In the genomic region with DNA sequence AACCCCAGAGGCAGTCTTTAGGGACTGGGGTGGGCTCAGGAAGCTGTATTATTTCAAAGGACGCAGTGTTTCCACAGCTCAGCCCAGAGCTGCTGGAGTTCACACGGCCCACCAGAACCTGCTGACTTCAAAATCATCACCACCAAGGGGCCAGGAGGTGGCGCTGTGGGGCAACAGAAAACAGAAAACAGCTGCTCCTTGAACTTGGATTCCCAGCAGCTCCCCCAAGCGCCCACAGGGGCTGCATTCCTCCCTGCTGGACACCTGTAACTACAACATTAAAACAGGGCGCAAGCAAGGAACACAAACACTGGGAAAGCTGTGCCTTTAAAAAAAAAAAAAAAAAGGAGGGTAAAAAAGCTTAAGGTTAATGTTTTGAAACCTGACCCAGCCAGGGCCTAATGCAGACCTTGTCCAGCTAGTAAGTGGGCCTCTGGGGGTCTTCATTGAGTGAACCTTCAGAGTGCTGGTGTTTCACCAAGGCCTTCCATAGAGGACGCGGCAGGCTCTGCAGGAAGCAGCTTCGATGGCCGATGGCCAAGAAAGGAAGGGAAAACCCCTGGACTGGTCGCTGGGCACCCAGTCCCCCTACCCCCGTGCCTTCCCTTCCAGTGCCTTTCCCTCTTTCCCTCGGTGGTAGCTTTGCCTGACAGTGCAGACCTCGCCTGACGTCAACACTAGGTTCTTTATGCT, we compare ENCODE assay signal across 8 cellular contexts. TPM values are rescaled to one million over a fixed set of nuclear protein-coding genes. Genes with fewer than 3 reads are reported as not detected.
A peak's percentile ranks its signal among the peaks of the same experiment; 100 is the strongest.
DNase-seq lines count a peak whose midpoint lies in the region; ATAC-seq and TF ChIP-seq lines count a peak whose summit lies in the region.

No MANE protein-coding gene starts in this region.

- H3K36me3 ChIP-seq in BLaER1 treated with 17β-estradiol and CSF1 and Interleukin-3, amounts not matched to agents 10 nM and 100 nM: no peaks in the 10 kb centered on the region
- H3K36me3 ChIP-seq in GM23248 (ENCODE audit: low read depth): no peaks in the 10 kb centered on the region
- H3K36me3 ChIP-seq in gastrocnemius medialis: no peaks in the 10 kb centered on the region

- H3K27me3 ChIP-seq in BLaER1 treated with 17β-estradiol and CSF1 and Interleukin-3, amounts not matched to agents 10 nM and 100 nM: peaks cover 0 to 12% (median 9%) of the 10 kb centered on the region in 11 experiments; a peak in 15 of 22 replicates
- no peaks in the 10 kb centered on the region for H3K27me3 ChIP-seq in GM23248 (replicated peaks; ENCODE audit: insufficient read depth)
- H3K27me3 ChIP-seq in gastrocnemius medialis: no peaks in the 10 kb centered on the region

- no peak overlapping the region for H3K4me3 ChIP-seq in BLaER1 treated with 17β-estradiol and CSF1 and Interleukin-3, amounts not matched to agents 10 nM and 100 nM
- H3K4me3 ChIP-seq in GM23248 (no peak overlapping the region), astrocyte of the cerebellum (ENCODE audit: low read depth, low read length) (no peak overlapping the region), gastrocnemius medialis (no peak overlapping the region)

- 28 to 33% methylated on average over 14 of the region's 14 CpGs for WGBS in GM23248 (ENCODE audit: low coverage in 1 of 2, low lambda C conversion rate in 2 of 2, missing lambda C conversion rate in 2 of 2), 2 experiments

- peak overlapping the region in 6 of 11 experiments; percentile 81 to 93 (median 91); a peak in 11 of 22 replicates for H3K4me2 ChIP-seq in BLaER1 treated with 17β-estradiol and CSF1 and Interleukin-3, amounts not matched to agents 10 nM and 100 nM
- H3K4me2 ChIP-seq in GM23248 (ENCODE audit: unreplicated experiment): no peak overlapping the region

- H3K79me2 ChIP-seq in GM23248 (ENCODE audit: insufficient read depth): no peaks in the 10 kb centered on the region; the same call in 1 of the 2 replicates

- peaks cover 7% of the 10 kb centered on the region; the same call in 1 of the 2 replicates for H3F3A ChIP-seq in GM23248 (ENCODE audit: insufficient read depth)

- TF ChIP-seq POLR2A in gastrocnemius medialis (IDR thresholded peaks at IDR 0.05): no peak

- DNase-seq in GM23248 (peak; percentile 87), NCI-H2081 (lab: John Stamatoyannopoulos, UW) (peak; percentile 75 to 88), T1000 (lab: John Stamatoyannopoulos, UW) (peak; percentile 80), astrocyte of the cerebellum (ENCODE audit: low read depth) (peak; percentile 84), hippocampal formation (lab: John Stamatoyannopoulos, UW) (peak; percentile 58 to 74), gastrocnemius medialis (peak; percentile 65 to 83)

- peaks cover 15 to 37% (median 36%) of the 10 kb centered on the region in 10 experiments for H3K4me1 ChIP-seq in BLaER1 treated with 17β-estradiol and CSF1 and Interleukin-3, amounts not matched to agents 10 nM and 100 nM
- H3K4me1 ChIP-seq in GM23248 (ENCODE audit: insufficient read depth) (no peaks in the 10 kb centered on the region), gastrocnemius medialis (peaks cover 34 to 36% of the 10 kb centered on the region in 2 donors)

- intact Hi-C loops in gastrocnemius medialis (cut with DNase I; ENCODE audit: low total_unique reads): loop anchor here (1.0 to 10.0 kb wide), 4 partner anchors 46 to 232 kb away; no protein-coding TSS in a partner anchor

- ATAC-seq in gastrocnemius medialis (peak; percentile 48 to 71), GM18870 (IDR thresholded peaks at IDR 0.05; ENCODE audit: unreplicated experiment) (no peak)

- no peaks in the 10 kb centered on the region for H3K9me2 ChIP-seq in GM23248 (ENCODE audit: insufficient read depth)

- no peak overlapping the region; a peak in 1 of 22 replicates for H3K27ac ChIP-seq in BLaER1 treated with 17β-estradiol and CSF1 and Interleukin-3, amounts not matched to agents 10 nM and 100 nM
- H3K27ac ChIP-seq in GM23248 (no peak overlapping the region), gastrocnemius medialis (peak overlapping the region; percentile 68 to 89 (median 77))

- in situ Hi-C loops in GM23248 (cut with MboI): no loop called here
- in situ Hi-C loops in astrocyte of the cerebellum (cut with HindIII; ENCODE audit: low sequenced_read_pairs): no loop called here
- in situ Hi-C loops in gastrocnemius medialis (cut with MboI; ENCODE audit: low sequenced_read_pairs in 4 of 4): loop anchor here (5.0 to 10.0 kb wide), 2 partner anchors 59 to 232 kb away; no protein-coding TSS in a partner anchor

- H2AFZ ChIP-seq in GM23248: no peak overlapping the region

- TF ChIP-seq CTCF in astrocyte of the cerebellum (IDR thresholded peaks at IDR 0.05; ENCODE audit: low read depth, low read length, missing control alignments): peak; percentile 94
- TF ChIP-seq CTCF in gastrocnemius medialis (IDR thresholded peaks at IDR 0.05 in 4 of 5, conservative IDR thresholded peaks at IDR 0.05 in 1 of 5): peak; percentile 86 to 94 (median 93)

- H4K20me1 ChIP-seq in BLaER1 treated with 17β-estradiol and CSF1 and Interleukin-3, amounts not matched to agents 10 nM and 100 nM: no peaks in the 10 kb centered on the region
- H4K20me1 ChIP-seq in GM23248 (ENCODE audit: insufficient read depth): no peaks in the 10 kb centered on the region

- H3K9me3 ChIP-seq in BLaER1 treated with 17β-estradiol and CSF1 and Interleukin-3, amounts not matched to agents 10 nM and 100 nM (replicated peaks in 1 of 11): no peaks in the 10 kb centered on the region
- no peaks in the 10 kb centered on the region for H3K9me3 ChIP-seq in GM23248 (ENCODE audit: low read depth)
- no peaks in the 10 kb centered on the region for H3K9me3 ChIP-seq in gastrocnemius medialis

- peak overlapping the region in 1 of 11 experiments; percentile 30; a peak in 1 of 22 replicates for H3K9ac ChIP-seq in BLaER1 treated with 17β-estradiol and CSF1 and Interleukin-3, amounts not matched to agents 10 nM and 100 nM
- no peak overlapping the region for H3K9ac ChIP-seq in GM23248

RNA-seq across cellular contexts. Expression of a gene that starts 25.9 kb away (rescaled TPM):
- total RNA-seq in GM23248 (2014; rRNA removed; shearing (Covaris generic)): 4.7 and 8.1 TPM in 2 replicates
- 10.8 and 14.9 TPM in 2 replicates for polyA plus RNA-seq in GM23248 (2016; fragmentation: Nextera tagmentation; extraction: Ambion mirVana)
- 1 to 10 TPM; 6.5 to 8.7 (median 7.2) TPM for total RNA-seq in gastrocnemius medialis

RNA-seq across cellular contexts. Expression of a gene that starts 53.5 kb away (rescaled TPM):
- total RNA-seq in GM23248 (2014; rRNA removed; shearing (Covaris generic)): not detected in 2 replicates
- polyA plus RNA-seq in GM23248 (2016; fragmentation: Nextera tagmentation; extraction: Ambion mirVana): not detected in 2 replicates
- not detected for total RNA-seq in gastrocnemius medialis

Comparison
In these comparisons a context has a peak if more than half of its experiments do, and no peak if none do; other contexts are left out.
1. H3K27ac ChIP-seq: peak in gastrocnemius medialis (4 of 4); none in BLaER1 treated with 17β-estradiol and CSF1 and Interleukin-3, amounts not matched to agents 10 nM and 100 nM (0 of 11) and GM23248 (single experiment).
2. in situ Hi-C loops: an anchor here in gastrocnemius medialis (5.0 to 10.0 kb wide); none called in GM23248 and astrocyte of the cerebellum.
3. Peak in every context shown above with its lines, with median percentiles within 50 percentile points of each other: DNase-seq.